In the genomic region with DNA sequence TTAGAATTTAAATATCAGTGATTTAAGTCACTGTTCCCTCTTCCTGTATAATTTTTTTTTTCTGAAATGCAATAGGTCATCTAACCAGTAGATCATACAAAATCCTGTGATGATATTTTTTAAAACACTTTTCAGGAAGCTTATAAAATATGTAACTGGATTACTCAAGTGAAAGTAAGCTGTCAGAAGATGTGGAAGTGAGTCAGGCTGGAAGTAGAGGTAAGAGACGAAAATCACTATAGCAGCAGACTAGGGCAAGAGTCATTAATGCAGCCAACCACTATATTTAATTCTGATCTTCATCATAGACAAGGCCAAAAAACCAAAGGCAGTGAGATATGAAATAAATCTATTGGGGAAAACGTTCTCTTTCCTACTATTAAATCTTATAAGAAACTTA, we compare ENCODE assay signal across 19 cellular contexts.
A peak's percentile ranks its signal among the peaks of the same experiment; 100 is the strongest.
DNase-seq lines count a peak whose midpoint lies in the region; TF ChIP-seq lines count a peak whose summit lies in the region.
"Had no signal": no experiment of that assay in that cellular context is flagged by ENCODE, and none has a peak within 500 bp of the region (broad histone marks: within the 10 kb centered on the region; RNA-seq: fewer than 3 reads in every experiment).

No MANE protein-coding gene starts in this region.

- H3K36me3 ChIP-seq in ACC112 (ENCODE audit: insufficient read depth, low read length) (no peaks in the 10 kb centered on the region), OCI-LY3 (replicated peaks; ENCODE audit: low read depth, low read length) (no peaks in the 10 kb centered on the region)
- H3K36me3 ChIP-seq: BE2C had no signal

- no peaks in the 10 kb centered on the region for H3K9me3 ChIP-seq in OCI-LY3 (ENCODE audit: insufficient read depth, low read length)
- H3K9me3 ChIP-seq: BE2C had no signal

- DNase-seq in fibroblast of mammary gland (ENCODE audit: low read depth) = peak; percentile 11
- DNase-seq in NCI-H748 (lab: John Stamatoyannopoulos, UW; ENCODE audit: unreplicated experiment) = no peak
- no peak for DNase-seq in foreskin fibroblast
- DNase-seq in NCI-H345 treated with DMSO at 0.1 percent for 48 hours (lab: John Stamatoyannopoulos, UW; ENCODE audit: unreplicated experiment) = no peak
- no peak for DNase-seq in NCI-H69 (lab: John Stamatoyannopoulos, UW)
- DNase-seq: 8988T; ACHN; BE2C; C1 segment of cervical spinal cord; CD4-positive, CD25-positive, alpha-beta regulatory T cell; CD8-positive, alpha-beta memory T cell; COR-L47; DMS 273 treated with DMSO at 0.1 percent for 48 hours; DMS53; DND-41; EL; H9 had no signal

- H3K4me2 ChIP-seq in OCI-LY3 (ENCODE audit: low read length) = peak overlapping the region; percentile 53

- H2AFZ ChIP-seq in ACC112 (ENCODE audit: low read length, unreplicated experiment) (peak overlapping the region; percentile 25), OCI-LY3 (ENCODE audit: low read depth, low read length) (no peak overlapping the region)

- no peak overlapping the region for H3K9ac ChIP-seq in OCI-LY3 (ENCODE audit: low read length)

- H3K27ac ChIP-seq in ACC112 (ENCODE audit: low read depth, low read length) = no peak overlapping the region
- H3K27ac ChIP-seq in OCI-LY3 (ENCODE audit: low read length) = no peak overlapping the region

- no peaks in the 10 kb centered on the region for H4K20me1 ChIP-seq in OCI-LY3 (ENCODE audit: insufficient read depth, low read length)

- H3K79me2 ChIP-seq in ACC112 (ENCODE audit: control insufficient read depth, insufficient read depth, low read length, unreplicated experiment) (no peaks in the 10 kb centered on the region), OCI-LY3 (ENCODE audit: low read length) (no peaks in the 10 kb centered on the region)

- no peak for TF ChIP-seq CTCF in OCI-LY3 (IDR thresholded peaks at IDR 0.05; ENCODE audit: low read depth, low read length)
- no peak for TF ChIP-seq CTCF in fibroblast of mammary gland (conservative IDR thresholded peaks at IDR 0.05; ENCODE audit: control insufficient read depth, insufficient read depth, low read depth, low read length)
- no peak for TF ChIP-seq CTCF in foreskin fibroblast (IDR thresholded peaks at IDR 0.05; ENCODE audit: low read depth, low read length)

- H3K4me1 ChIP-seq in ACC112 (ENCODE audit: control insufficient read depth, insufficient read depth, low read length, unreplicated experiment) = no peaks in the 10 kb centered on the region
- H3K4me1 ChIP-seq in OCI-LY3 (ENCODE audit: low read length) = peaks cover 59% of the 10 kb centered on the region
- H3K4me1 ChIP-seq: BE2C had no signal

- no peak overlapping the region for H3K4me3 ChIP-seq in ACC112 (ENCODE audit: low read depth, low read length)
- no peak overlapping the region for H3K4me3 ChIP-seq in OCI-LY3 (ENCODE audit: low read length)
- H3K4me3 ChIP-seq in fibroblast of mammary gland (ENCODE audit: control insufficient read depth, low read depth, low read length) = no peak overlapping the region
- H3K4me3 ChIP-seq in foreskin fibroblast (ENCODE audit: low read depth in 1 of 2, low read length in 2 of 2) = no peak overlapping the region

- no peaks in the 10 kb centered on the region for H3K27me3 ChIP-seq in ACC112 (ENCODE audit: insufficient read depth, low read length)
- H3K27me3 ChIP-seq in OCI-LY3 (ENCODE audit: low read depth, low read length) = peaks cover 14% of the 10 kb centered on the region; the same call in 1 of the 2 replicates
- H3K27me3 ChIP-seq: BE2C had no signal
